ENCODE assay signal across 8 cellular contexts in the genomic region with DNA sequence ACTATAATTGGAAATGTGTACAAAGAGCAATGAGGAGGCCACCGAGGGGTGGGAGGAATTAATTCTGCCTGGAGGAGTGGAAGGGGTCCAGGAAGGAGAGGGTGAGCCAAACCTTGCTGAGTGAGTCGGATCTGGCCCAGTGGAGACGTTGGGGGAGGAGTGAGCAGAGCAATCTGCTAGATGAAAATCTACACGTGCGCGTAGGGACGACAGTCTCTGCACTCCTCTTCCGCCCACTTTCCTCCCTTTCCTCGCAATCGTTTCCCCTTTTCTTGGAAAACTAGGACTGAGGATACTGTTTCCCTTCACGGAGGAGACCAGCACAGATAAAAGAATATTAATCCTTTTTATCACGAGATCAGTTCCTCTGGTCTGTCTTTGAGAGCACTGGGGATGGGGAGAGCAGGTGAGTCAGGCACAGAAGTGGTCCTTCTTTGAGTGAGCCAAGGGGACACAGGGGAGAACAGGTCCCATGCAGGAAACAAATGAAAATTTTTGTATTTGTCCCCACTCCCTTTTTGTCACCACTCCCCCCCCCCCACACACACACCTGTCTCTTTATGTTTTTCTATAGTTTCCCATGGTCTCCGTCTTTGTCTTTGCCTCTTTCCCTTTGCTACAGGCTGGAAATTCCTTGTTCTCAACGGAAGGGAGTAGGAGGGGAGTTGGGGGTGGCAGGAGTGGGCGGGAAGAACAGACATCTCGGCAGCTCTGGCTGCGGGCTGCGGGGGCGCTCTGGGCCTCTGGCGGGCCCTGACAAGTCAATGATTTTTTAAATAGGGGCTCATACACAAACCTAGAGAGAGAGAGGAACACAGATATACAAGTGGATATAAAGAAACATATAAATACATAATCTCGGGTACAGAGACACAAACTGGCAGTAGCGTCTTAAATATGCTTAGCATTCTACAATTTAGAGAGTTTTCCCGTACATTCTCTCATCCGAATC. TPM values are rescaled to one million over a fixed set of nuclear protein-coding genes. Genes with fewer than 3 reads are reported as not detected.
DNase-seq lines count a peak whose midpoint lies in the region; ATAC-seq and TF ChIP-seq lines count a peak whose summit lies in the region.

No MANE protein-coding gene starts in this region.

- peak overlapping the region; percentile 66 for H3K4me3 ChIP-seq in brain microvascular endothelial cell (ENCODE audit: low read depth, low read length)

- no peak for ATAC-seq in HG03280 (IDR thresholded peaks at IDR 0.05; ENCODE audit: unreplicated experiment)
- ATAC-seq in GM18519 (IDR thresholded peaks at IDR 0.05; ENCODE audit: low FRiP score, unreplicated experiment): no peak

- in situ Hi-C loops in Caki2 (cut with HindIII; ENCODE audit: low pct_unique_long_range_greater_than_20kb, low sequenced_read_pairs) (no loop called here), brain microvascular endothelial cell (cut with HindIII; ENCODE audit: low pct_ligation_motif_present, low sequenced_read_pairs) (no loop called here)

- H3K27me3 ChIP-seq in brain microvascular endothelial cell (replicated peaks): no peaks in the 10 kb centered on the region

- DNase-seq in Caki2 (ENCODE audit: low read depth) (peak; percentile 74), HT1080 (ENCODE audit: low read depth) (peak; percentile 76), SW480 (ENCODE audit: low spot score) (peak; percentile 80), brain microvascular endothelial cell (peak; percentile 66), iris pigment epithelial cell (ENCODE audit: low read depth) (peak; percentile 76)
- DNase-seq in stimulated activated CD4-positive, alpha-beta T cell treated with anti-CD3 and anti-CD28 coated beads, Interleukin-12 subunit alpha, Interleukin-12 subunit beta, amount 100 ng/mL, for 4 hours: peak; percentile 63

- peaks cover 8% of the 10 kb centered on the region for H3K36me3 ChIP-seq in brain microvascular endothelial cell (replicated peaks)

- TF ChIP-seq CTCF in brain microvascular endothelial cell (IDR thresholded peaks at IDR 0.05; ENCODE audit: low read depth, low read length, missing control alignments): peak; percentile 56

- H3K27ac ChIP-seq in brain microvascular endothelial cell: peak overlapping the region; percentile 100

RNA-seq across cellular contexts. Expression of a gene that starts 2.6 kb away (rescaled TPM):
- total RNA-seq in Caki2 (2014; rRNA removed; shearing (Covaris generic); ENCODE audit: low replicate concordance): 15.1 and 35.8 TPM in 2 replicates
- 27.4 and 30.6 TPM in 2 replicates for total RNA-seq in HT1080 (2014; rRNA removed; shearing (Covaris generic))
- polyA plus RNA-seq in HT1080 (2015; cell fraction: cytosol; rRNA removed): 18.1 and 20.1 TPM in 2 replicates
- polyA plus RNA-seq in HT1080 (2015; cell fraction: nucleus; rRNA removed): 29.1 and 34.0 TPM in 2 replicates

RNA-seq across cellular contexts. Expression of a gene that starts 7.7 kb away (rescaled TPM):
- total RNA-seq in Caki2 (2014; rRNA removed; shearing (Covaris generic); ENCODE audit: low replicate concordance): 23.1 and 23.8 TPM in 2 replicates
- total RNA-seq in HT1080 (2014; rRNA removed; shearing (Covaris generic)): 19.0 and 23.3 TPM in 2 replicates
- polyA plus RNA-seq in HT1080 (2015; cell fraction: cytosol; rRNA removed): 18.8 and 21.2 TPM in 2 replicates
- polyA plus RNA-seq in HT1080 (2015; cell fraction: nucleus; rRNA removed): 49.3 and 51.4 TPM in 2 replicates

RNA-seq across cellular contexts. Expression of a gene that starts 24.9 kb away (rescaled TPM):
- total RNA-seq in Caki2 (2014; rRNA removed; shearing (Covaris generic); ENCODE audit: low replicate concordance): 98.6 and 107 TPM in 2 replicates
- 107 and 118 TPM in 2 replicates for total RNA-seq in HT1080 (2014; rRNA removed; shearing (Covaris generic))
- 57.6 and 60.6 TPM in 2 replicates for polyA plus RNA-seq in HT1080 (2015; cell fraction: cytosol; rRNA removed)
- 192 and 225 TPM in 2 replicates for polyA plus RNA-seq in HT1080 (2015; cell fraction: nucleus; rRNA removed)

RNA-seq across cellular contexts. Expression of a gene that starts 36.3 kb away (rescaled TPM):
- not detected in 2 replicates for total RNA-seq in Caki2 (2014; rRNA removed; shearing (Covaris generic); ENCODE audit: low replicate concordance)
- not detected in 2 replicates for total RNA-seq in HT1080 (2014; rRNA removed; shearing (Covaris generic))
- 0.10 and 0.20 TPM in 2 replicates for polyA plus RNA-seq in HT1080 (2015; cell fraction: cytosol; rRNA removed)
- not detected in 2 replicates for polyA plus RNA-seq in HT1080 (2015; cell fraction: nucleus; rRNA removed)

RNA-seq across cellular contexts. Expression of a gene that starts 42.0 kb away (rescaled TPM):
- 23.5 and 28.4 TPM in 2 replicates for total RNA-seq in Caki2 (2014; rRNA removed; shearing (Covaris generic); ENCODE audit: low replicate concordance)
- 12.5 and 14.8 TPM in 2 replicates for total RNA-seq in HT1080 (2014; rRNA removed; shearing (Covaris generic))
- 8.4 and 10.0 TPM in 2 replicates for polyA plus RNA-seq in HT1080 (2015; cell fraction: cytosol; rRNA removed)
- polyA plus RNA-seq in HT1080 (2015; cell fraction: nucleus; rRNA removed): 146 and 164 TPM in 2 replicates
